16 cellular contexts compared by ENCODE assay signal in the genomic region with DNA sequence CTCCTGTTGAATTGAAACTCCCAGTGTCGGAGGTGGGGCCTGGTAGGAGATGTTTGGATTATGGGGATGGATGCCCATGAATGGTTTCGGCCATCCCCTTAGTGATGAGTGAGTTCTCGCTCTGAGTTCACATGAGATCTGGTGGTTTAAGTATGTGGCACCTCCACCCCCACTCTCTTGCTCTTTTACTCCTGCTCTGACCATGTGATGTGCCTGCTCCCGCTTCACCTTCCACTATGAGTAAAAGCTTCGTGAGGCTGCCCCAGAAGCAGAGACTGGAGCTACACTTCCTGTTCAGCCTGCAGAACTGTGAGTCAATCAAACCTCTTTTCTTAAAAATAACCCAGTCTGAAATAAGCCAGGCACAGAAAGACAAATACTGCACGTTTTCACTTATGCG.
"Had no signal": no experiment of that assay in that cellular context is flagged by ENCODE, and none has a peak within 500 bp of the region (broad histone marks: within the 10 kb centered on the region; RNA-seq: fewer than 3 reads in every experiment).

No MANE protein-coding gene starts in this region.

- DNase-seq: activated CD8-positive, alpha-beta memory T cell treated with anti-CD3 and anti-CD28 coated beads, Interleukin-2, amount 10 ng/mL, durations not matched to agents 7 days and 5 days; activated naive CD4-positive, alpha-beta T cell treated with Interleukin-2 at 50 U/mL for 16 hours; amniotic stem cell; brain microvascular endothelial cell; islet precursor cell; left cardiac atrium; naive thymus-derived CD4-positive, alpha-beta T cell; stimulated activated CD4-positive, alpha-beta T cell treated with anti-CD3 and anti-CD28 coated beads, Interleukin-2, amount 100 ng/mL, for 24 hours; substantia nigra; T-helper 2 cell; thyroid gland; upper lobe of right lung had no signal

- H3K36me3 Mint-ChIP-seq: activated CD8-positive, alpha-beta memory T cell treated with anti-CD3 and anti-CD28 coated beads, Interleukin-2, amount 10 ng/mL, durations not matched to agents 7 days and 5 days; neural progenitor cell had no signal

- H3K9me3 Mint-ChIP-seq: stimulated activated naive CD8-positive, alpha-beta T cell treated with anti-CD3 and anti-CD28 coated beads, Interleukin-15, Interleukin-2, amounts not matched to agents 100 ng/mL and 50 ng/mL, for 24 hours had no signal

- H3K27ac Mint-ChIP-seq: activated CD8-positive, alpha-beta memory T cell treated with anti-CD3 and anti-CD28 coated beads, Interleukin-2, amount 10 ng/mL, durations not matched to agents 7 days and 5 days; mesothelial cell of epicardium; naive thymus-derived CD4-positive, alpha-beta T cell; neural progenitor cell; stimulated activated naive CD8-positive, alpha-beta T cell treated with anti-CD3 and anti-CD28 coated beads, Interleukin-15, Interleukin-2, amounts not matched to agents 100 ng/mL and 50 ng/mL, for 24 hours had no signal

- ATAC-seq: activated CD8-positive, alpha-beta memory T cell treated with anti-CD3 and anti-CD28 coated beads, Interleukin-2, amount 10 ng/mL, durations not matched to agents 7 days and 5 days; gastroesophageal sphincter; left cardiac atrium; naive thymus-derived CD4-positive, alpha-beta T cell; upper lobe of right lung had no signal

- H3K4me1 Mint-ChIP-seq: activated CD8-positive, alpha-beta memory T cell treated with anti-CD3 and anti-CD28 coated beads, Interleukin-2, amount 10 ng/mL, durations not matched to agents 7 days and 5 days had no signal

- H3K27me3 Mint-ChIP-seq: activated CD8-positive, alpha-beta memory T cell treated with anti-CD3 and anti-CD28 coated beads, Interleukin-2, amount 10 ng/mL, durations not matched to agents 7 days and 5 days had no signal

- H3K4me3 Mint-ChIP-seq: activated CD8-positive, alpha-beta memory T cell treated with anti-CD3 and anti-CD28 coated beads, Interleukin-2, amount 10 ng/mL, durations not matched to agents 7 days and 5 days; mesothelial cell of epicardium; naive thymus-derived CD4-positive, alpha-beta T cell; neural progenitor cell; stimulated activated naive CD8-positive, alpha-beta T cell treated with anti-CD3 and anti-CD28 coated beads, Interleukin-15, Interleukin-2, amounts not matched to agents 100 ng/mL and 50 ng/mL, for 24 hours had no signal
